Comparison of ENCODE assay signal across 15 cellular contexts in genomic region chr2:166179201-166179600, GRCh38. TPM values are rescaled to one million over a fixed set of nuclear protein-coding genes. Genes with fewer than 3 reads are reported as not detected.
A peak's percentile ranks its signal among the peaks of the same experiment; 100 is the strongest.
DNase-seq lines count a peak whose midpoint lies in the region; ATAC-seq and TF ChIP-seq lines count a peak whose summit lies in the region.
"Had no signal": no experiment of that assay in that cellular context is flagged by ENCODE, and none has a peak within 500 bp of the region (broad histone marks: within the 10 kb centered on the region; RNA-seq: fewer than 3 reads in every experiment).

No MANE protein-coding gene starts in this region.

- CTCF ChIA-PET in CD8-positive, alpha-beta T cell (lab: Charles Lee) = no interaction called here

- POLR2A ChIA-PET in CD8-positive, alpha-beta T cell (lab: Charles Lee) = no interaction called here

- no peak overlapping the region for H3K27ac Mint-ChIP-seq in progenitor cell of endocrine pancreas
- H3K27ac Mint-ChIP-seq in CD8-positive, alpha-beta T cell = no peak overlapping the region
- H3K27ac Mint-ChIP-seq: memory B cell had no signal

- TF ChIP-seq CTCF in RWPE2 (IDR thresholded peaks at IDR 0.05; ENCODE audit: poor library complexity, severe bottlenecking) (peak; percentile 75), fibroblast of pulmonary artery (IDR thresholded peaks at IDR 0.05; ENCODE audit: low read length, missing control alignments) (peak; percentile 36), progenitor cell of endocrine pancreas (IDR thresholded peaks at IDR 0.05; ENCODE audit: unreplicated experiment) (peak; percentile 30), body of pancreas (IDR thresholded peaks at IDR 0.05) (no peak)
- TF ChIP-seq CTCF in CD8-positive, alpha-beta T cell (IDR thresholded peaks at IDR 0.05) = no peak

- no peaks in the 10 kb centered on the region for H3K36me3 ChIP-seq in RWPE2 (ENCODE audit: low read depth)
- H3K36me3 ChIP-seq in body of pancreas (replicated peaks in 1 of 2; ENCODE audit: insufficient read depth in 1 of 2, low read depth in 2 of 2) = no peaks in the 10 kb centered on the region
- no peaks in the 10 kb centered on the region for H3K36me3 ChIP-seq in CD8-positive, alpha-beta T cell (ENCODE audit: insufficient read depth, low read length)
- H3K36me3 ChIP-seq: tibial artery had no signal

- no peaks in the 10 kb centered on the region for H3K9me3 Mint-ChIP-seq in progenitor cell of endocrine pancreas (ENCODE audit: low read depth)
- no peaks in the 10 kb centered on the region for H3K9me3 Mint-ChIP-seq in CD8-positive, alpha-beta T cell
- H3K9me3 Mint-ChIP-seq: memory B cell had no signal

- peak; percentile 44 for DNase-seq in HCEC 1CT
- no peak for DNase-seq in RWPE2 (ENCODE audit: low spot score)
- DNase-seq in fibroblast of pulmonary artery (ENCODE audit: low read depth) = peak; percentile 53
- no peak for DNase-seq in progenitor cell of endocrine pancreas (ENCODE audit: low spot score, unreplicated experiment)
- no peak for DNase-seq in activated T-cell treated with anti-CD3 and anti-CD28 coated beads, Interleukin-2, amount 50 U/mL, for 1 hour
- no peak for DNase-seq in body of pancreas
- DNase-seq in CD8-positive, alpha-beta T cell = no peak
- DNase-seq: activated CD4-positive, CD25-positive, alpha-beta regulatory T cell treated with anti-CD3 and anti-CD28 coated beads, Interleukin-2, amount 50 U/mL, for 72 hours; activated T-cell treated with anti-CD3 and anti-CD28 coated beads for 4 hours; DMS 273 treated with DMSO at 0.1 percent for 48 hours; effector CD8-positive, alpha-beta T cell; nucleus accumbens; tibial artery had no signal

- no peaks in the 10 kb centered on the region for H3K36me3 Mint-ChIP-seq in progenitor cell of endocrine pancreas (ENCODE audit: insufficient read depth)
- H3K36me3 Mint-ChIP-seq in CD8-positive, alpha-beta T cell = no peaks in the 10 kb centered on the region
- H3K36me3 Mint-ChIP-seq: memory B cell had no signal

- H3K4me3 ChIP-seq in RWPE2 (ENCODE audit: severe bottlenecking) (no peak overlapping the region), fibroblast of pulmonary artery (replicated peaks; ENCODE audit: low read depth, low read length) (no peak overlapping the region), body of pancreas (no peak overlapping the region)
- no peak overlapping the region for H3K4me3 ChIP-seq in CD8-positive, alpha-beta T cell (ENCODE audit: low read depth, low read length)
- H3K4me3 ChIP-seq: tibial artery had no signal

- H3K9me3 ChIP-seq in RWPE2 (ENCODE audit: severe bottlenecking) = no peaks in the 10 kb centered on the region
- no peaks in the 10 kb centered on the region for H3K9me3 ChIP-seq in body of pancreas
- H3K9me3 ChIP-seq in CD8-positive, alpha-beta T cell (ENCODE audit: low read length) = no peaks in the 10 kb centered on the region
- H3K9me3 ChIP-seq: tibial artery had no signal

- H3K27ac ChIP-seq in RWPE2 (ENCODE audit: poor library complexity, severe bottlenecking) (no peak overlapping the region), body of pancreas (no peak overlapping the region)
- no peak overlapping the region for H3K27ac ChIP-seq in CD8-positive, alpha-beta T cell (ENCODE audit: low read depth, low read length)
- H3K27ac ChIP-seq: tibial artery had no signal

- TF ChIP-seq POLR2A in body of pancreas (IDR thresholded peaks at IDR 0.05) = no peak

- H3K4me1 Mint-ChIP-seq in progenitor cell of endocrine pancreas (ENCODE audit: low read depth) = no peaks in the 10 kb centered on the region
- no peaks in the 10 kb centered on the region for H3K4me1 Mint-ChIP-seq in CD8-positive, alpha-beta T cell (ENCODE audit: low read depth)
- H3K4me1 Mint-ChIP-seq: memory B cell had no signal

- ATAC-seq in RWPE2 (ENCODE audit: low read depth) (no peak), body of pancreas (no peak), GM21786 (IDR thresholded peaks at IDR 0.05; ENCODE audit: unreplicated experiment) (no peak)
- no peak for ATAC-seq in CD8-positive, alpha-beta T cell

- H3K4me3 Mint-ChIP-seq in progenitor cell of endocrine pancreas (ENCODE audit: low read depth) = no peak overlapping the region
- H3K4me3 Mint-ChIP-seq in CD8-positive, alpha-beta T cell = no peak overlapping the region
- H3K4me3 Mint-ChIP-seq: memory B cell had no signal

- H3K27me3 ChIP-seq in RWPE2 (ENCODE audit: insufficient read depth, poor library complexity, severe bottlenecking) (no peaks in the 10 kb centered on the region), body of pancreas (no peaks in the 10 kb centered on the region)
- no peaks in the 10 kb centered on the region for H3K27me3 ChIP-seq in CD8-positive, alpha-beta T cell (ENCODE audit: insufficient read depth, low read length)

- intact Hi-C loops in body of pancreas (cut with DNase I) = no loop called here
- intact Hi-C loops in CD8-positive, alpha-beta T cell (cut with DNase I, micrococcal nuclease) = no loop called here

- WGBS in body of pancreas, 2 donors = 37 to 42% methylated on average over 3 of the region's 3 CpGs

- H3K4me1 ChIP-seq in RWPE2 (ENCODE audit: insufficient read depth, poor library complexity, severe bottlenecking) (no peaks in the 10 kb centered on the region), body of pancreas (peaks cover 3% of the 10 kb centered on the region)
- no peaks in the 10 kb centered on the region for H3K4me1 ChIP-seq in CD8-positive, alpha-beta T cell (ENCODE audit: insufficient read depth, low read length)
- H3K4me1 ChIP-seq: tibial artery had no signal

- no peaks in the 10 kb centered on the region for H3K27me3 Mint-ChIP-seq in progenitor cell of endocrine pancreas
- no peaks in the 10 kb centered on the region for H3K27me3 Mint-ChIP-seq in CD8-positive, alpha-beta T cell (ENCODE audit: low read depth)

RNA-seq across cellular contexts. Expression of gene SCN1A, which starts 51.4 kb away (rescaled TPM):
- total RNA-seq in progenitor cell of endocrine pancreas (0.26 and 0.62 TPM in 2 replicates), body of pancreas (not detected)
- not detected for total RNA-seq in CD8-positive, alpha-beta T cell

Comparison
In these comparisons a context has a peak if more than half of its experiments do, and no peak if none do; other contexts are left out.
1. DNase-seq: peak in HCEC 1CT (single experiment) and fibroblast of pulmonary artery (single experiment); none in RWPE2 (single experiment), progenitor cell of endocrine pancreas (single experiment), activated T-cell treated with anti-CD3 and anti-CD28 coated beads, Interleukin-2, amount 50 U/mL, for 1 hour (single experiment), body of pancreas (0 of 4) and CD8-positive, alpha-beta T cell (0 of 7).
2. CTCF ChIP-seq: peak in RWPE2 (single experiment), fibroblast of pulmonary artery (single experiment) and progenitor cell of endocrine pancreas (single experiment); none in body of pancreas (0 of 7) and CD8-positive, alpha-beta T cell (single experiment).